33 cellular contexts compared by ENCODE assay signal in genomic region chr20:23551383-23551782, GRCh38. TPM values are rescaled to one million over a fixed set of nuclear protein-coding genes. Genes with fewer than 3 reads are reported as not detected.
"Had no signal": no experiment of that assay in that cellular context is flagged by ENCODE, and none has a peak within 500 bp of the region (broad histone marks: within the 10 kb centered on the region; RNA-seq: fewer than 3 reads in every experiment).

No MANE protein-coding gene starts in this region.

- H3K36me3 ChIP-seq: stomach, suprapubic skin, thoracic aorta, thyroid gland, tibial artery, tibial nerve, transverse colon, upper lobe of left lung, upper lobe of right lung, uterus, vagina had no signal

- H3K27me3 ChIP-seq: stomach, testis, thyroid gland, tibial artery, tibial nerve, transverse colon, upper lobe of left lung, upper lobe of right lung, uterus, vagina had no signal

- DNase-seq: stimulated activated CD4-positive, alpha-beta T cell treated with anti-CD3 and anti-CD28 coated beads, Interleukin-2, amount 100 ng/mL, for 48 hours; stimulated activated CD4-positive, alpha-beta T cell treated with anti-CD3 and anti-CD28 coated beads, Interleukin-4, amount 100 ng/mL, for 1 hour; stimulated activated CD4-positive, alpha-beta T cell treated with anti-CD3 and anti-CD28 coated beads, Interleukin-4, amount 100 ng/mL, for 24 hours; stimulated activated CD4-positive, alpha-beta T cell treated with anti-CD3 and anti-CD28 coated beads, Interleukin-4, amount 100 ng/mL, for 4 hours; stimulated activated CD8-positive, alpha-beta memory T cell treated with anti-CD3 and anti-CD28 coated beads, Interleukin-4, amount 100 ng/mL, for 48 hours; stimulated activated naive B cell treated with anti-CD40 and anti-IgM and Interleukin-4, amounts not matched to agents 10 μg/mL and 1 μg/mL and 100 μg/mL, for 72 hours; stimulated activated naive CD4-positive, alpha-beta T cell; stimulated activated naive CD4-positive, alpha-beta T cell treated with Interleukin-2 at 50 U/mL for 16 hours; stimulated activated naive CD8-positive, alpha-beta T cell treated with anti-CD3 and anti-CD28 coated beads, Interleukin-15, amount 100 ng/mL, for 72 hours; stimulated activated naive CD8-positive, alpha-beta T cell treated with anti-CD3 and anti-CD28 coated beads, Interleukin-15, Interleukin-2, amounts not matched to agents 100 U/mL and 50 U/mL, for 24 hours; stomach; substantia nigra; testis; thyroid gland; tibial artery; transverse colon; trophoblast cell; upper lobe of left lung; upper lobe of right lung; uterus had no signal

- H3K9me3 ChIP-seq: stomach, suprapubic skin, testis, thoracic aorta, thyroid gland, tibial artery, transverse colon, upper lobe of left lung, upper lobe of right lung, uterus, vagina had no signal

- H3K4me3 Mint-ChIP-seq: stimulated activated effector memory CD8-positive, alpha-beta T cell treated with anti-CD3 and anti-CD28 coated beads, Interleukin-12 subunit alpha, Interleukin-12 subunit beta, amount 100 ng/mL, for 72 hours; stimulated activated memory B cell treated with anti-CD40 and anti-IgM and Interleukin-4, amounts not matched to agents 10 μg/mL and 1 μg/mL and 100 μg/mL, for 72 hours; stimulated activated naive B cell treated with anti-CD40 and anti-IgM and Interleukin-4, amounts not matched to agents 10 μg/mL and 1 μg/mL and 100 μg/mL, for 72 hours; stimulated activated naive CD8-positive, alpha-beta T cell treated with anti-CD3 and anti-CD28 coated beads, Interleukin-15, amount 100 ng/mL, for 72 hours; stimulated activated naive CD8-positive, alpha-beta T cell treated with anti-CD3 and anti-CD28 coated beads, Interleukin-15, Interleukin-2, amounts not matched to agents 100 ng/mL and 50 ng/mL, for 24 hours; type B pancreatic cell had no signal

- ATAC-seq: stimulated activated effector memory CD8-positive, alpha-beta T cell treated with anti-CD3 and anti-CD28 coated beads, Interleukin-12 subunit alpha, Interleukin-12 subunit beta, amount 100 ng/mL, for 72 hours; stimulated activated memory B cell treated with anti-CD40 and anti-IgM and Interleukin-4, amounts not matched to agents 10 μg/mL and 1 μg/mL and 100 μg/mL, for 72 hours; stimulated activated naive B cell treated with anti-CD40 and anti-IgM and Interleukin-4, amounts not matched to agents 10 μg/mL and 1 μg/mL and 100 μg/mL, for 72 hours; stimulated activated naive CD8-positive, alpha-beta T cell treated with anti-CD3 and anti-CD28 coated beads, Interleukin-15, Interleukin-2, amounts not matched to agents 100 U/mL and 50 U/mL, for 24 hours; upper lobe of right lung had no signal

- FAIRE-seq: urothelium cell line had no signal

- H3K4me3 ChIP-seq: stomach, suprapubic skin, testis, thoracic aorta, thyroid gland, tibial artery, tibial nerve, transverse colon, upper lobe of left lung, upper lobe of right lung, uterus, vagina had no signal

- H3K9me3 Mint-ChIP-seq: stimulated activated effector memory CD8-positive, alpha-beta T cell treated with anti-CD3 and anti-CD28 coated beads, Interleukin-12 subunit alpha, Interleukin-12 subunit beta, amount 100 ng/mL, for 72 hours; stimulated activated memory B cell treated with anti-CD40 and anti-IgM and Interleukin-4, amounts not matched to agents 10 μg/mL and 1 μg/mL and 100 μg/mL, for 72 hours; stimulated activated naive CD8-positive, alpha-beta T cell treated with anti-CD3 and anti-CD28 coated beads, Interleukin-15, Interleukin-2, amounts not matched to agents 100 ng/mL and 50 ng/mL, for 24 hours had no signal

- H3K27me3 Mint-ChIP-seq: stimulated activated memory B cell treated with anti-CD40 and anti-IgM and Interleukin-4, amounts not matched to agents 10 μg/mL and 1 μg/mL and 100 μg/mL, for 72 hours; stimulated activated naive CD8-positive, alpha-beta T cell treated with anti-CD3 and anti-CD28 coated beads, Interleukin-15, Interleukin-2, amounts not matched to agents 100 ng/mL and 50 ng/mL, for 24 hours had no signal

- H3K27ac Mint-ChIP-seq: stimulated activated effector memory CD8-positive, alpha-beta T cell treated with anti-CD3 and anti-CD28 coated beads, Interleukin-12 subunit alpha, Interleukin-12 subunit beta, amount 100 ng/mL, for 72 hours; stimulated activated memory B cell treated with anti-CD40 and anti-IgM and Interleukin-4, amounts not matched to agents 10 μg/mL and 1 μg/mL and 100 μg/mL, for 72 hours; stimulated activated naive B cell treated with anti-CD40 and anti-IgM and Interleukin-4, amounts not matched to agents 10 μg/mL and 1 μg/mL and 100 μg/mL, for 72 hours; stimulated activated naive CD8-positive, alpha-beta T cell treated with anti-CD3 and anti-CD28 coated beads, Interleukin-15, amount 100 ng/mL, for 72 hours; stimulated activated naive CD8-positive, alpha-beta T cell treated with anti-CD3 and anti-CD28 coated beads, Interleukin-15, Interleukin-2, amounts not matched to agents 100 ng/mL and 50 ng/mL, for 24 hours; type B pancreatic cell had no signal

- H3K4me1 Mint-ChIP-seq: stimulated activated effector memory CD8-positive, alpha-beta T cell treated with anti-CD3 and anti-CD28 coated beads, Interleukin-12 subunit alpha, Interleukin-12 subunit beta, amount 100 ng/mL, for 72 hours; stimulated activated memory B cell treated with anti-CD40 and anti-IgM and Interleukin-4, amounts not matched to agents 10 μg/mL and 1 μg/mL and 100 μg/mL, for 72 hours; stimulated activated naive B cell treated with anti-CD40 and anti-IgM and Interleukin-4, amounts not matched to agents 10 μg/mL and 1 μg/mL and 100 μg/mL, for 72 hours; stimulated activated naive CD8-positive, alpha-beta T cell treated with anti-CD3 and anti-CD28 coated beads, Interleukin-15, amount 100 ng/mL, for 72 hours had no signal

- H3K36me3 Mint-ChIP-seq: stimulated activated effector memory CD8-positive, alpha-beta T cell treated with anti-CD3 and anti-CD28 coated beads, Interleukin-12 subunit alpha, Interleukin-12 subunit beta, amount 100 ng/mL, for 72 hours; stimulated activated memory B cell treated with anti-CD40 and anti-IgM and Interleukin-4, amounts not matched to agents 10 μg/mL and 1 μg/mL and 100 μg/mL, for 72 hours; stimulated activated naive B cell treated with anti-CD40 and anti-IgM and Interleukin-4, amounts not matched to agents 10 μg/mL and 1 μg/mL and 100 μg/mL, for 72 hours; type B pancreatic cell had no signal

- H3K27ac ChIP-seq: stomach, suprapubic skin, testis, thoracic aorta, thyroid gland, tibial artery, tibial nerve, transverse colon, upper lobe of left lung, upper lobe of right lung, uterus, vagina had no signal

- H3K4me1 ChIP-seq: stomach, suprapubic skin, testis, thyroid gland, tibial artery, tibial nerve, transverse colon, upper lobe of left lung, upper lobe of right lung, uterus, vagina had no signal

RNA-seq across cellular contexts. Expression of gene CST9L, which starts 16.9 kb away (rescaled TPM):
- total RNA-seq: stomach, subcutaneous adipose tissue, suprapubic skin, temporal lobe, thoracic aorta, tibial nerve, transverse colon, upper lobe of left lung, upper lobe of right lung, ureter, urinary bladder, uterus, vagina had no signal
- polyA plus RNA-seq: stomach, urinary bladder had no signal

RNA-seq across cellular contexts. Expression of gene CST9, which starts 54.3 kb away (rescaled TPM):
- total RNA-seq: stomach, subcutaneous adipose tissue, suprapubic skin, temporal lobe, thoracic aorta, thyroid gland, transverse colon, upper lobe of left lung, upper lobe of right lung, ureter, urinary bladder, uterus, vagina had no signal
- polyA plus RNA-seq: stomach, urinary bladder had no signal
